In genomic region chr16:74570412-74571301, GRCh38 we compare ENCODE assay signal across 1 cellular context.
TF ChIP-seq lines count a peak whose summit lies in the region.

No MANE protein-coding gene starts in this region.

TF ChIP-seq in HepG2, 621 proteins besides CTCF, POLR2A, EP300 and RAD21 (continued from another document and continues in another):
- TF ChIP-seq TRIM22 (IDR thresholded peaks at IDR 0.05) (no peak), ZNF362 (CRISPR knock-in tag; IDR thresholded peaks at IDR 0.05; ENCODE audit: borderline replicate concordance) (peak; percentile 97), SP5 (CRISPR knock-in tag; IDR thresholded peaks at IDR 0.05; ENCODE audit: borderline replicate concordance, low read depth) (no peak; the same call in 1 of the 2 replicates), ZNF225 (CRISPR knock-in tag; IDR thresholded peaks at IDR 0.05) (no peak), ZNF839 (CRISPR knock-in tag; IDR thresholded peaks at IDR 0.05; ENCODE audit: borderline replicate concordance) (no peak), CBX1 (IDR thresholded peaks at IDR 0.05; ENCODE audit: low read depth) (no peak), ZNF720 (CRISPR knock-in tag; IDR thresholded peaks at IDR 0.05) (no peak), TFAP4 (IDR thresholded peaks at IDR 0.05; ENCODE audit: borderline replicate concordance, low read depth) (peak; percentile 59), SOX6 (IDR thresholded peaks at IDR 0.05) (no peak), SOX6 (CRISPR knock-in tag; IDR thresholded peaks at IDR 0.05) (peak; percentile 85), U2AF1 (optimal IDR thresholded peaks at IDR 0.05; ENCODE audit: low read depth, low read length) (no peak), ZBTB20 (CRISPR knock-in tag; IDR thresholded peaks at IDR 0.05; ENCODE audit: borderline replicate concordance, low read depth) (peak; percentile 84; the same call in 1 of the 2 replicates), SP140L (CRISPR knock-in tag; IDR thresholded peaks at IDR 0.05; ENCODE audit: borderline replicate concordance) (0 out of 2 replicates have a peak, but pooled peaks have one; percentile 81), ZNF44 (CRISPR knock-in tag; IDR thresholded peaks at IDR 0.05) (no peak), JUND (CRISPR knock-in tag; IDR thresholded peaks at IDR 0.05) (no peak), RFX1 (IDR thresholded peaks at IDR 0.05) (no peak), ZNF773 (CRISPR knock-in tag; IDR thresholded peaks at IDR 0.05; ENCODE audit: borderline replicate concordance) (no peak), TBL1XR1 (IDR thresholded peaks at IDR 0.05; ENCODE audit: borderline replicate concordance, low read length, partially characterized antibody) (no peak), HMGA1 (CRISPR knock-in tag; conservative IDR thresholded peaks at IDR 0.05) (no peak), ZNF644 (CRISPR knock-in tag; IDR thresholded peaks at IDR 0.05; ENCODE audit: low read depth) (peak; percentile 99), SRSF9 (IDR thresholded peaks at IDR 0.05; ENCODE audit: borderline replicate concordance, insufficient read depth, low read depth, low read length, poor library complexity, severe bottlenecking) (no peak), ZSCAN29 (CRISPR knock-in tag; conservative IDR thresholded peaks at IDR 0.05) (peak; percentile 83; the same call in 1 of the 2 replicates), ETV6 (CRISPR knock-in tag; conservative IDR thresholded peaks at IDR 0.05) (no peak), THAP11 (CRISPR knock-in tag; IDR thresholded peaks at IDR 0.05) (0 out of 2 replicates have a peak, but pooled peaks have one; percentile 56), ZFP36 (IDR thresholded peaks at IDR 0.05; ENCODE audit: borderline replicate concordance, low read depth, low read length, partially characterized antibody) (no peak), ZSCAN20 (CRISPR knock-in tag; IDR thresholded peaks at IDR 0.05; ENCODE audit: borderline replicate concordance) (no peak), DBP (CRISPR knock-in tag; IDR thresholded peaks at IDR 0.05; ENCODE audit: not compliant biosample characterization) (no peak), HNRNPLL (IDR thresholded peaks at IDR 0.05; ENCODE audit: low read depth, low read length, poor library complexity, severe bottlenecking) (no peak), STAT5B (CRISPR knock-in tag; IDR thresholded peaks at IDR 0.05) (no peak), GATAD2A (CRISPR knock-in tag; IDR thresholded peaks at IDR 0.05) (peak; percentile 90), ZNF207 (IDR thresholded peaks at IDR 0.05; ENCODE audit: borderline replicate concordance) (no peak), ZNF510 (CRISPR knock-in tag; IDR thresholded peaks at IDR 0.05; ENCODE audit: low read depth) (no peak), TARDBP (CRISPR knock-in tag; IDR thresholded peaks at IDR 0.05) (peak; percentile 79; the same call in 1 of the 2 replicates), GTF3A (CRISPR knock-in tag; conservative IDR thresholded peaks at IDR 0.05) (0 out of 2 replicates have a peak, but pooled peaks have one; percentile 44), SMARCE1 (IDR thresholded peaks at IDR 0.05; ENCODE audit: borderline replicate concordance) (no peak), FLYWCH1 (CRISPR knock-in tag; IDR thresholded peaks at IDR 0.05) (no peak), SYNCRIP (IDR thresholded peaks at IDR 0.05; ENCODE audit: insufficient read depth, low read depth, low read length) (no peak), ONECUT2 (CRISPR knock-in tag; IDR thresholded peaks at IDR 0.05) (peak; percentile 99), JUN (CRISPR knock-in tag; IDR thresholded peaks at IDR 0.05) (peak; percentile 69; the same call in 1 of the 2 replicates)
- TF ChIP-seq, protein P1, sequence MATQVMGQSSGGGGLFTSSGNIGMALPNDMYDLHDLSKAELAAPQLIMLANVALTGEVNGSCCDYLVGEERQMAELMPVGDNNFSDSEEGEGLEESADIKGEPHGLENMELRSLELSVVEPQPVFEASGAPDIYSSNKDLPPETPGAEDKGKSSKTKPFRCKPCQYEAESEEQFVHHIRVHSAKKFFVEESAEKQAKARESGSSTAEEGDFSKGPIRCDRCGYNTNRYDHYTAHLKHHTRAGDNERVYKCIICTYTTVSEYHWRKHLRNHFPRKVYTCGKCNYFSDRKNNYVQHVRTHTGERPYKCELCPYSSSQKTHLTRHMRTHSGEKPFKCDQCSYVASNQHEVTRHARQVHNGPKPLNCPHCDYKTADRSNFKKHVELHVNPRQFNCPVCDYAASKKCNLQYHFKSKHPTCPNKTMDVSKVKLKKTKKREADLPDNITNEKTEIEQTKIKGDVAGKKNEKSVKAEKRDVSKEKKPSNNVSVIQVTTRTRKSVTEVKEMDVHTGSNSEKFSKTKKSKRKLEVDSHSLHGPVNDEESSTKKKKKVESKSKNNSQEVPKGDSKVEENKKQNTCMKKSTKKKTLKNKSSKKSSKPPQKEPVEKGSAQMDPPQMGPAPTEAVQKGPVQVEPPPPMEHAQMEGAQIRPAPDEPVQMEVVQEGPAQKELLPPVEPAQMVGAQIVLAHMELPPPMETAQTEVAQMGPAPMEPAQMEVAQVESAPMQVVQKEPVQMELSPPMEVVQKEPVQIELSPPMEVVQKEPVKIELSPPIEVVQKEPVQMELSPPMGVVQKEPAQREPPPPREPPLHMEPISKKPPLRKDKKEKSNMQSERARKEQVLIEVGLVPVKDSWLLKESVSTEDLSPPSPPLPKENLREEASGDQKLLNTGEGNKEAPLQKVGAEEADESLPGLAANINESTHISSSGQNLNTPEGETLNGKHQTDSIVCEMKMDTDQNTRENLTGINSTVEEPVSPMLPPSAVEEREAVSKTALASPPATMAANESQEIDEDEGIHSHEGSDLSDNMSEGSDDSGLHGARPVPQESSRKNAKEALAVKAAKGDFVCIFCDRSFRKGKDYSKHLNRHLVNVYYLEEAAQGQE (IDR thresholded peaks at IDR 0.05; ENCODE audit: borderline replicate concordance in 1 of 2, low read depth in 1 of 2, low read length in 2 of 2), result no peak
- TF ChIP-seq, protein P2, sequence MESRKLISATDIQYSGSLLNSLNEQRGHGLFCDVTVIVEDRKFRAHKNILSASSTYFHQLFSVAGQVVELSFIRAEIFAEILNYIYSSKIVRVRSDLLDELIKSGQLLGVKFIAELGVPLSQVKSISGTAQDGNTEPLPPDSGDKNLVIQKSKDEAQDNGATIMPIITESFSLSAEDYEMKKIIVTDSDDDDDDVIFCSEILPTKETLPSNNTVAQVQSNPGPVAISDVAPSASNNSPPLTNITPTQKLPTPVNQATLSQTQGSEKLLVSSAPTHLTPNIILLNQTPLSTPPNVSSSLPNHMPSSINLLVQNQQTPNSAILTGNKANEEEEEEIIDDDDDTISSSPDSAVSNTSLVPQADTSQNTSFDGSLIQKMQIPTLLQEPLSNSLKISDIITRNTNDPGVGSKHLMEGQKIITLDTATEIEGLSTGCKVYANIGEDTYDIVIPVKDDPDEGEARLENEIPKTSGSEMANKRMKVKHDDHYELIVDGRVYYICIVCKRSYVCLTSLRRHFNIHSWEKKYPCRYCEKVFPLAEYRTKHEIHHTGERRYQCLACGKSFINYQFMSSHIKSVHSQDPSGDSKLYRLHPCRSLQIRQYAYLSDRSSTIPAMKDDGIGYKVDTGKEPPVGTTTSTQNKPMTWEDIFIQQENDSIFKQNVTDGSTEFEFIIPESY (CRISPR knock-in tag; IDR thresholded peaks at IDR 0.05), result peak; percentile 15; the same call in 1 of the 2 replicates
- TF ChIP-seq, protein P3, sequence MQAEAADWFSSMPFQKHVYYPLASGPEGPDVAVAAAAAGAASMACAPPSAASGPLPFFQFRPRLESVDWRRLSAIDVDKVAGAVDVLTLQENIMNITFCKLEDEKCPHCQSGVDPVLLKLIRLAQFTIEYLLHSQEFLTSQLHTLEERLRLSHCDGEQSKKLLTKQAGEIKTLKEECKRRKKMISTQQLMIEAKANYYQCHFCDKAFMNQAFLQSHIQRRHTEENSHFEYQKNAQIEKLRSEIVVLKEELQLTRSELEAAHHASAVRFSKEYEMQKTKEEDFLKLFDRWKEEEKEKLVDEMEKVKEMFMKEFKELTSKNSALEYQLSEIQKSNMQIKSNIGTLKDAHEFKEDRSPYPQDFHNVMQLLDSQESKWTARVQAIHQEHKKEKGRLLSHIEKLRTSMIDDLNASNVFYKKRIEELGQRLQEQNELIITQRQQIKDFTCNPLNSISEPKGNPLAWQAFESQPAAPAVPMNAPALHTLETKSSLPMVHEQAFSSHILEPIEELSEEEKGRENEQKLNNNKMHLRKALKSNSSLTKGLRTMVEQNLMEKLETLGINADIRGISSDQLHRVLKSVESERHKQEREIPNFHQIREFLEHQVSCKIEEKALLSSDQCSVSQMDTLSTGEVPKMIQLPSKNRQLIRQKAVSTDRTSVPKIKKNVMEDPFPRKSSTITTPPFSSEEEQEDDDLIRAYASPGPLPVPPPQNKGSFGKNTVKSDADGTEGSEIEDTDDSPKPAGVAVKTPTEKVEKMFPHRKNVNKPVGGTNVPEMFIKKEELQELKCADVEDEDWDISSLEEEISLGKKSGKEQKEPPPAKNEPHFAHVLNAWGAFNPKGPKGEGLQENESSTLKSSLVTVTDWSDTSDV (CRISPR knock-in tag; IDR thresholded peaks at IDR 0.05), result no peak
- TF ChIP-seq, protein P4, sequence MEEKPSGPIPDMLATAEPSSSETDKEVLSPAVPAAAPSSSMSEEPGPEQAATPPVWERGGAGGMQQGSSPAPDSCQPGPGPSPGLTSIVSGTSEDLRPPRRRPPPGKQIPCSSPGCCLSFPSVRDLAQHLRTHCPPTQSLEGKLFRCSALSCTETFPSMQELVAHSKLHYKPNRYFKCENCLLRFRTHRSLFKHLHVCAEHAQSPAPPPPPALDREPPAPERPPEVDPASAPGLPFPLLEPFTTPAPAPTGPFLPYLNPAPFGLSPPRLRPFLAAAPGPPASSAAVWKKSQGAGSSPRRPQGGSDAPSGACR (CRISPR knock-in tag; IDR thresholded peaks at IDR 0.05), result 0 out of 2 replicates have a peak, but pooled peaks have one; percentile 32
- TF ChIP-seq, protein P5, sequence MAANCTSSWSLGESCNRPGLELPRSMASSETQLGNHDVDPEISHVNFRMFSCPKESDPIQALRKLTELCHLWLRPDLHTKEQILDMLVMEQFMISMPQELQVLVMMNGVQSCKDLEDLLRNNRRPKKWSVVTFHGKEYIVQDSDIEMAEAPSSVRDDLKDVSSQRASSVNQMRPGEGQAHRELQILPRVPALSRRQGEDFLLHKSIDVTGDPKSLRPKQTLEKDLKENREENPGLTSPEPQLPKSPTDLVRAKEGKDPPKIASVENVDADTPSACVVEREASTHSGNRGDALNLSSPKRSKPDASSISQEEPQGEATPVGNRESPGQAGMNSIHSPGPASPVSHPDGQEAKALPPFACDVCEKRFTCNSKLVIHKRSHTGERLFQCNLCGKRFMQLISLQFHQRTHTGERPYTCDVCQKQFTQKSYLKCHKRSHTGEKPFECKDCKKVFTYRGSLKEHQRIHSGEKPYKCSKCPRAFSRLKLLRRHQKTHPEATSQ (CRISPR knock-in tag; IDR thresholded peaks at IDR 0.05; ENCODE audit: borderline replicate concordance), result no peak
- TF ChIP-seq, protein P6, sequence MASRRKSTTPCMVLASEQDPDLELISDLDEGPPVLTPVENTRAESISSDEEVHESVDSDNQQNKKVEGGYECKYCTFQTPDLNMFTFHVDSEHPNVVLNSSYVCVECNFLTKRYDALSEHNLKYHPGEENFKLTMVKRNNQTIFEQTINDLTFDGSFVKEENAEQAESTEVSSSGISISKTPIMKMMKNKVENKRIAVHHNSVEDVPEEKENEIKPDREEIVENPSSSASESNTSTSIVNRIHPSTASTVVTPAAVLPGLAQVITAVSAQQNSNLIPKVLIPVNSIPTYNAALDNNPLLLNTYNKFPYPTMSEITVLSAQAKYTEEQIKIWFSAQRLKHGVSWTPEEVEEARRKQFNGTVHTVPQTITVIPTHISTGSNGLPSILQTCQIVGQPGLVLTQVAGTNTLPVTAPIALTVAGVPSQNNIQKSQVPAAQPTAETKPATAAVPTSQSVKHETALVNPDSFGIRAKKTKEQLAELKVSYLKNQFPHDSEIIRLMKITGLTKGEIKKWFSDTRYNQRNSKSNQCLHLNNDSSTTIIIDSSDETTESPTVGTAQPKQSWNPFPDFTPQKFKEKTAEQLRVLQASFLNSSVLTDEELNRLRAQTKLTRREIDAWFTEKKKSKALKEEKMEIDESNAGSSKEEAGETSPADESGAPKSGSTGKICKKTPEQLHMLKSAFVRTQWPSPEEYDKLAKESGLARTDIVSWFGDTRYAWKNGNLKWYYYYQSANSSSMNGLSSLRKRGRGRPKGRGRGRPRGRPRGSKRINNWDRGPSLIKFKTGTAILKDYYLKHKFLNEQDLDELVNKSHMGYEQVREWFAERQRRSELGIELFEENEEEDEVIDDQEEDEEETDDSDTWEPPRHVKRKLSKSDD (CRISPR knock-in tag; IDR thresholded peaks at IDR 0.05; ENCODE audit: low read depth), result peak; percentile 86
